In the genomic region with DNA sequence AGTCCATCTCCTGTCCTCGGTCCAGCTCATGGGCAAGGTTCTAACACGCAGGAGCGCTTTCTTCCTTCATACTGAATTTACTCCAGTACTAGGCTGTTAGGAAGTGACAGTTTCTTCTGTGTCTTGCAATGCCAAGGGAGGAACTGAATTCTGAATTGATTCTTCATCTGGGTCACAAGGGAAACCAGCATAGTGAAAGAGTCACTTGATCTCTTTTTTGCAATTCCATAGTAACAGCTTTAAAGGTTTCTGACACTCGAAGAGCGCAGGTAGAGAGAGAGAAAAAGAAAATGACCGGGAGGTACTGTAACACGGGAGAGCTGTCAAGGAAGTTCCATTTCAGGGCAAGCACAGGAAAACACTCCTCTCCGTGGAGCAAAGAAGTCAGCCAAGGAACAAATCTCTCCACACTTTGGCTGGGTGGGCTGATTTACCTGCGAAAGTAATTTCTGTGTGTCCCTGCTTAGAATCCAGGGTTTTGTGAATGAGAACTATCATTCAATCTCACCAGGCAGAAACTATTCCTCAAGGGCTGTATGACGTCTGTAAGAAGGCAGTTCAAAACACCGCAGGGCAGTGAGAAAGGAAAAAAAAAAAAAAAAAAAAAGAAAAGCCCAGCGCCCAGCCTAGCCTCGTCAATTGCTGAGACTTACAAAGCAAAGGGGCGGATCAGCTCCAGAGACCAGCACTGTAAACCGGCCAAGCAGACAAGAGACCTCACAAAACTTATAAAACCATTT, we compare ENCODE assay signal across 9 cellular contexts.
DNase-seq lines count a peak whose midpoint lies in the region; ATAC-seq and TF ChIP-seq lines count a peak whose summit lies in the region.
"Had no signal": no experiment of that assay in that cellular context is flagged by ENCODE, and none has a peak within 500 bp of the region (broad histone marks: within the 10 kb centered on the region; RNA-seq: fewer than 3 reads in every experiment).

No MANE protein-coding gene starts in this region.

- DNase-seq in T-helper 2 cell treated with Interferon-gamma antibody and Interleukin-4, amounts not matched to agents 5 μg/mL and 100 μg/mL, for 36 hours (ENCODE audit: low spot score) = no peak
- no peak for DNase-seq in T-helper 2 cell
- no peak for DNase-seq in activated T-helper 2 cell treated with anti-CD3 and anti-CD28 coated beads, Interferon-gamma antibody, Interleukin-2, Interleukin-4, amounts not matched to agents 10 μg/mL and 5 μg/mL and 100 μg/mL, durations not matched to agents 14 hours and 24 hours and 36 hours (ENCODE audit: low spot score)
- peak; percentile 26 for DNase-seq in left ventricle myocardium superior
- no peak for DNase-seq in stimulated activated CD4-positive, alpha-beta T cell treated with anti-CD3 and anti-CD28 coated beads, Interleukin-2, amount 100 ng/mL, for 24 hours
- DNase-seq in MM.1S = no peak
- DNase-seq in activated CD4-positive, alpha-beta T cell treated with anti-CD3 and anti-CD28 coated beads, Interleukin-2, amount 50 U/mL, for 1 hour = no peak

- no peaks in the 10 kb centered on the region for H3K9me2 ChIP-seq in MM.1S (replicated peaks; ENCODE audit: insufficient read depth, low read length)

- H3K27ac Mint-ChIP-seq in T-helper 2 cell treated with Interferon-gamma antibody and Interleukin-4, amounts not matched to agents 5 μg/mL and 100 μg/mL, for 36 hours = no peak overlapping the region
- H3K27ac Mint-ChIP-seq in activated T-helper 2 cell treated with anti-CD3 and anti-CD28 coated beads, Interferon-gamma antibody, Interleukin-2, Interleukin-4, amounts not matched to agents 10 μg/mL and 5 μg/mL and 100 μg/mL, durations not matched to agents 14 hours and 24 hours and 36 hours = no peak overlapping the region

- H3K36me3 Mint-ChIP-seq in T-helper 2 cell treated with Interferon-gamma antibody and Interleukin-4, amounts not matched to agents 5 μg/mL and 100 μg/mL, for 36 hours (ENCODE audit: low read depth) = no peaks in the 10 kb centered on the region
- H3K36me3 Mint-ChIP-seq in activated T-helper 2 cell treated with anti-CD3 and anti-CD28 coated beads, Interferon-gamma antibody, Interleukin-2, Interleukin-4, amounts not matched to agents 10 μg/mL and 5 μg/mL and 100 μg/mL, durations not matched to agents 14 hours and 24 hours and 36 hours (ENCODE audit: low read depth) = no peaks in the 10 kb centered on the region

- H3K4me3 ChIP-seq in parathyroid adenoma (ENCODE audit: low read depth, low read length) = peak overlapping the region; percentile 67
- H3K4me3 ChIP-seq in MM.1S (ENCODE audit: low read length) = no peak overlapping the region
- H3K4me3 ChIP-seq: BLaER1 treated with 17β-estradiol and CSF1 and Interleukin-3, amounts not matched to agents 10 nM and 100 nM had no signal

- no peaks in the 10 kb centered on the region for H3F3A ChIP-seq in MM.1S (ENCODE audit: insufficient read depth, low read length)

- H3K9ac ChIP-seq in parathyroid adenoma (no peak overlapping the region), MM.1S (ENCODE audit: low read length) (no peak overlapping the region)
- H3K9ac ChIP-seq: BLaER1 treated with 17β-estradiol and CSF1 and Interleukin-3, amounts not matched to agents 10 nM and 100 nM had no signal

- no peaks in the 10 kb centered on the region for H4K20me1 ChIP-seq in MM.1S (ENCODE audit: insufficient read depth, low read length)
- H4K20me1 ChIP-seq: BLaER1 treated with 17β-estradiol and CSF1 and Interleukin-3, amounts not matched to agents 10 nM and 100 nM had no signal

- ATAC-seq in left ventricle myocardium superior = peak; percentile 89

- no peaks in the 10 kb centered on the region for H3K9me3 ChIP-seq in parathyroid adenoma (ENCODE audit: control insufficient read depth, low read length)
- no peaks in the 10 kb centered on the region for H3K9me3 ChIP-seq in MM.1S (replicated peaks; ENCODE audit: insufficient read depth, low read length)
- H3K9me3 ChIP-seq: BLaER1 treated with 17β-estradiol and CSF1 and Interleukin-3, amounts not matched to agents 10 nM and 100 nM had no signal

- no peaks in the 10 kb centered on the region for H3K4me1 ChIP-seq in parathyroid adenoma
- no peaks in the 10 kb centered on the region for H3K4me1 ChIP-seq in MM.1S (ENCODE audit: low read length)
- H3K4me1 ChIP-seq: BLaER1 treated with 17β-estradiol and CSF1 and Interleukin-3, amounts not matched to agents 10 nM and 100 nM had no signal

- no peaks in the 10 kb centered on the region for H3K36me3 ChIP-seq in parathyroid adenoma (ENCODE audit: control insufficient read depth, insufficient read depth, low read length)
- H3K36me3 ChIP-seq in MM.1S (replicated peaks; ENCODE audit: insufficient read depth, low read length) = no peaks in the 10 kb centered on the region
- H3K36me3 ChIP-seq: BLaER1 treated with 17β-estradiol and CSF1 and Interleukin-3, amounts not matched to agents 10 nM and 100 nM had no signal

- H3K27me3 ChIP-seq in parathyroid adenoma (ENCODE audit: control insufficient read depth, insufficient read depth, low read length) (no peaks in the 10 kb centered on the region), MM.1S (replicated peaks; ENCODE audit: insufficient read depth, low read length) (no peaks in the 10 kb centered on the region)

- H3K79me2 ChIP-seq in parathyroid adenoma (no peaks in the 10 kb centered on the region), MM.1S (ENCODE audit: low read length) (no peaks in the 10 kb centered on the region)

- H2AFZ ChIP-seq in parathyroid adenoma (peak overlapping the region; percentile 22), MM.1S (ENCODE audit: low read length) (no peak overlapping the region)

- intact Hi-C loops in activated T-helper 2 cell treated with anti-CD3 and anti-CD28 coated beads, Interferon-gamma antibody, Interleukin-2, Interleukin-4, amounts not matched to agents 10 μg/mL and 5 μg/mL and 100 μg/mL, durations not matched to agents 14 hours and 24 hours and 36 hours (cut with micrococcal nuclease) = loop anchor here (5.0 kb wide), 1 partner anchor 38 kb away; no protein-coding TSS in a partner anchor
- intact Hi-C loops in left ventricle myocardium superior (cut with micrococcal nuclease) = no loop called here

- H3K9me3 Mint-ChIP-seq in T-helper 2 cell treated with Interferon-gamma antibody and Interleukin-4, amounts not matched to agents 5 μg/mL and 100 μg/mL, for 36 hours = no peaks in the 10 kb centered on the region
- no peaks in the 10 kb centered on the region for H3K9me3 Mint-ChIP-seq in activated T-helper 2 cell treated with anti-CD3 and anti-CD28 coated beads, Interferon-gamma antibody, Interleukin-2, Interleukin-4, amounts not matched to agents 10 μg/mL and 5 μg/mL and 100 μg/mL, durations not matched to agents 14 hours and 24 hours and 36 hours

- TF ChIP-seq CTCF in parathyroid adenoma (IDR thresholded peaks at IDR 0.05) = no peak
- TF ChIP-seq CTCF in MM.1S (IDR thresholded peaks at IDR 0.05; ENCODE audit: low read length) = no peak

- peaks cover 18% of the 10 kb centered on the region for H3K27me3 Mint-ChIP-seq in T-helper 2 cell treated with Interferon-gamma antibody and Interleukin-4, amounts not matched to agents 5 μg/mL and 100 μg/mL, for 36 hours (ENCODE audit: low read depth)
- peaks cover 24% of the 10 kb centered on the region for H3K27me3 Mint-ChIP-seq in activated T-helper 2 cell treated with anti-CD3 and anti-CD28 coated beads, Interferon-gamma antibody, Interleukin-2, Interleukin-4, amounts not matched to agents 10 μg/mL and 5 μg/mL and 100 μg/mL, durations not matched to agents 14 hours and 24 hours and 36 hours (ENCODE audit: low read depth)

- peak overlapping the region; percentile 67 for H3K27ac ChIP-seq in parathyroid adenoma
- H3K27ac ChIP-seq in MM.1S (ENCODE audit: low read length) = no peak overlapping the region
- H3K27ac ChIP-seq: BLaER1 treated with 17β-estradiol and CSF1 and Interleukin-3, amounts not matched to agents 10 nM and 100 nM had no signal

- peaks cover 9% of the 10 kb centered on the region for H3K4me1 Mint-ChIP-seq in T-helper 2 cell treated with Interferon-gamma antibody and Interleukin-4, amounts not matched to agents 5 μg/mL and 100 μg/mL, for 36 hours (ENCODE audit: low read depth)
- peaks cover 12% of the 10 kb centered on the region for H3K4me1 Mint-ChIP-seq in activated T-helper 2 cell treated with anti-CD3 and anti-CD28 coated beads, Interferon-gamma antibody, Interleukin-2, Interleukin-4, amounts not matched to agents 10 μg/mL and 5 μg/mL and 100 μg/mL, durations not matched to agents 14 hours and 24 hours and 36 hours (ENCODE audit: low read depth)

- peak overlapping the region; percentile 48 for H3K4me2 ChIP-seq in parathyroid adenoma (ENCODE audit: low read length)
- H3K4me2 ChIP-seq in MM.1S (ENCODE audit: low read depth, low read length) = no peak overlapping the region

- H3K4me3 Mint-ChIP-seq in T-helper 2 cell treated with Interferon-gamma antibody and Interleukin-4, amounts not matched to agents 5 μg/mL and 100 μg/mL, for 36 hours = peak overlapping the region; percentile 78
- peak overlapping the region; percentile 73 for H3K4me3 Mint-ChIP-seq in activated T-helper 2 cell treated with anti-CD3 and anti-CD28 coated beads, Interferon-gamma antibody, Interleukin-2, Interleukin-4, amounts not matched to agents 10 μg/mL and 5 μg/mL and 100 μg/mL, durations not matched to agents 14 hours and 24 hours and 36 hours (ENCODE audit: low read depth)
